Comparison of ENCODE assay signal across 1 cellular context in genomic region chr20:48738399-48739304, GRCh38.
A peak's percentile ranks its signal among the peaks of the same experiment; 100 is the strongest.
TF ChIP-seq lines count a peak whose summit lies in the region.

No MANE protein-coding gene starts in this region.

TF ChIP-seq in HepG2, 621 proteins besides CTCF, POLR2A, EP300 and RAD21 (continued from another document and continues in another):
- TF ChIP-seq AHDC1 (CRISPR knock-in tag; IDR thresholded peaks at IDR 0.05; ENCODE audit: borderline replicate concordance), result peak; percentile 63; the same call in 1 of the 2 replicates
- TF ChIP-seq NR0B2 (CRISPR knock-in tag; IDR thresholded peaks at IDR 0.05), result 0 out of 2 replicates have a peak, but pooled peaks have one; percentile 60
- TF ChIP-seq ZNF687 (CRISPR knock-in tag; IDR thresholded peaks at IDR 0.05), result peak; percentile 67
- TF ChIP-seq ZNF160 (CRISPR knock-in tag; IDR thresholded peaks at IDR 0.05), result 0 out of 2 replicates have a peak, but pooled peaks have one; percentile 46
- TF ChIP-seq ZNF432 (CRISPR knock-in tag; IDR thresholded peaks at IDR 0.05; ENCODE audit: borderline replicate concordance), result no peak
- no peak; the same call in 1 of the 2 replicates for TF ChIP-seq STAT6 (CRISPR knock-in tag; IDR thresholded peaks at IDR 0.05; ENCODE audit: borderline replicate concordance)
- TF ChIP-seq PBX2 (CRISPR knock-in tag; IDR thresholded peaks at IDR 0.05), result 0 out of 2 replicates have a peak, but pooled peaks have one; percentile 7
- TF ChIP-seq GMEB1 (CRISPR knock-in tag; IDR thresholded peaks at IDR 0.05; ENCODE audit: borderline replicate concordance), result no peak
- 0 out of 2 replicates have a peak, but pooled peaks have one; percentile 23 for TF ChIP-seq MXD3 (CRISPR knock-in tag; IDR thresholded peaks at IDR 0.05)
- 0 out of 2 replicates have a peak, but pooled peaks have one; percentile 11 for TF ChIP-seq CHD2 (IDR thresholded peaks at IDR 0.05; ENCODE audit: low read depth, low read length)
- TF ChIP-seq MED8 (CRISPR knock-in tag; IDR thresholded peaks at IDR 0.05; ENCODE audit: insufficient replicate concordance), result peak; percentile 34
- TF ChIP-seq TRIM22 (IDR thresholded peaks at IDR 0.05), result no peak
- no peak for TF ChIP-seq KLF15 (CRISPR knock-in tag; IDR thresholded peaks at IDR 0.05; ENCODE audit: borderline replicate concordance)
- TF ChIP-seq ZNF530 (CRISPR knock-in tag; IDR thresholded peaks at IDR 0.05; ENCODE audit: low read depth), result no peak
- TF ChIP-seq ZNF839 (CRISPR knock-in tag; IDR thresholded peaks at IDR 0.05; ENCODE audit: borderline replicate concordance), result no peak
- TF ChIP-seq ZNF766 (CRISPR knock-in tag; IDR thresholded peaks at IDR 0.05; ENCODE audit: borderline replicate concordance), result no peak
- peak; percentile 81; the same call in 1 of the 2 replicates for TF ChIP-seq ZNF713 (CRISPR knock-in tag; IDR thresholded peaks at IDR 0.05)
- TF ChIP-seq ZNF331 (CRISPR knock-in tag; IDR thresholded peaks at IDR 0.05), result no peak; the same call in 1 of the 2 replicates
- no peak for TF ChIP-seq PHF20 (CRISPR knock-in tag; IDR thresholded peaks at IDR 0.05)
- TF ChIP-seq ZNF546 (CRISPR knock-in tag; conservative IDR thresholded peaks at IDR 0.05), result 0 out of 2 replicates have a peak, but pooled peaks have one; percentile 6
- no peak for TF ChIP-seq ZNF674 (CRISPR knock-in tag; IDR thresholded peaks at IDR 0.05; ENCODE audit: low read depth)
- no peak for TF ChIP-seq NONO (IDR thresholded peaks at IDR 0.05)
- peak; percentile 48; the same call in 1 of the 2 replicates for TF ChIP-seq NONO (CRISPR knock-in tag; conservative IDR thresholded peaks at IDR 0.05)
- TF ChIP-seq NFATC3 (CRISPR knock-in tag; IDR thresholded peaks at IDR 0.05), result no peak
- no peak for TF ChIP-seq ZNF329 (CRISPR knock-in tag; IDR thresholded peaks at IDR 0.05; ENCODE audit: low read depth)
- no peak for TF ChIP-seq ZNF773 (CRISPR knock-in tag; IDR thresholded peaks at IDR 0.05; ENCODE audit: borderline replicate concordance)
- TF ChIP-seq ZNF256 (CRISPR knock-in tag; conservative IDR thresholded peaks at IDR 0.05), result no peak
- TF ChIP-seq ZNF501 (CRISPR knock-in tag; IDR thresholded peaks at IDR 0.05), result no peak; the same call in 1 of the 2 replicates
- no peak for TF ChIP-seq SP140L (CRISPR knock-in tag; IDR thresholded peaks at IDR 0.05; ENCODE audit: borderline replicate concordance)
- TF ChIP-seq ZFP82 (CRISPR knock-in tag; IDR thresholded peaks at IDR 0.05; ENCODE audit: borderline replicate concordance), result no peak
- TF ChIP-seq GABPB1 (CRISPR knock-in tag; IDR thresholded peaks at IDR 0.05), result peak; percentile 69
- TF ChIP-seq ZNF788 (CRISPR knock-in tag; IDR thresholded peaks at IDR 0.05; ENCODE audit: borderline replicate concordance), result peak; percentile 42; the same call in 1 of the 2 replicates
- TF ChIP-seq POLR2AphosphoS2 (IDR thresholded peaks at IDR 0.05; ENCODE audit: low read depth, low read length), result no peak
- TF ChIP-seq SMC3 (IDR thresholded peaks at IDR 0.05; ENCODE audit: low read length), result no peak
- TF ChIP-seq AGO1 (IDR thresholded peaks at IDR 0.05; ENCODE audit: low read depth, low read length, poor library complexity, severe bottlenecking), result no peak
- no peak for TF ChIP-seq MLX (CRISPR knock-in tag; IDR thresholded peaks at IDR 0.05)
- TF ChIP-seq NFRKB (IDR thresholded peaks at IDR 0.05), result no peak
- peak; percentile 35; the same call in 1 of the 2 replicates for TF ChIP-seq SPEN (CRISPR knock-in tag; IDR thresholded peaks at IDR 0.05; ENCODE audit: low read depth)
- peak; percentile 77 for TF ChIP-seq DPF2 (CRISPR knock-in tag; IDR thresholded peaks at IDR 0.05; ENCODE audit: borderline replicate concordance, low read depth)
- TF ChIP-seq KDM6A (CRISPR knock-in tag; IDR thresholded peaks at IDR 0.05; ENCODE audit: low read depth), result peak; percentile 91
- no peak for TF ChIP-seq SMAD9 (CRISPR knock-in tag; IDR thresholded peaks at IDR 0.05)
- no peak for TF ChIP-seq TFDP1 (CRISPR knock-in tag; IDR thresholded peaks at IDR 0.05; ENCODE audit: borderline replicate concordance)
- TF ChIP-seq ERF (CRISPR knock-in tag; IDR thresholded peaks at IDR 0.05), result peak; percentile 41; the same call in 1 of the 2 replicates
- TF ChIP-seq ZNF234 (CRISPR knock-in tag; conservative IDR thresholded peaks at IDR 0.05), result no peak
